17 cellular contexts compared by ENCODE assay signal in the genomic region with DNA sequence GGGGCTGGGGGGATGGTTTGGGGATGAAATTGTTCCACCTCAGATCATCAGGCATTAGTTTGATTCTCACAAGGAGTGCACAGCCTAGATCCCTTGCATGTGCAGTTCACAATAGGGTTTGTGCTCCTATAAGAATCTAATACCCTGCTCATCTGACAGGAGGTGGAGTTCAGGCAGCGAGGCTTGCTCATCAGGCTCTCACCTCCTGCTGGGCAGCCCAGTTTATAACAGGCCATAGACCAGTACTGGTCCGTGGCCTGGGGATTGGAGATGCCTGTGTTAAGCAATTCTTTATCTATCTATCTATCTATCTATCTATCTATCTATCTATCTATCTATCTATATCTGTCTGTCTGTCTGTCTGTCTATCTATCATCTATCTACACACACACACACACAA.
DNase-seq lines count a peak whose midpoint lies in the region; ATAC-seq and TF ChIP-seq lines count a peak whose summit lies in the region.
"Had no signal": no experiment of that assay in that cellular context is flagged by ENCODE, and none has a peak within 500 bp of the region (broad histone marks: within the 10 kb centered on the region; RNA-seq: fewer than 3 reads in every experiment).

No MANE protein-coding gene starts in this region.

- POLR2A ChIA-PET in SK-N-SH (lab: Yijun Ruan, JAX), result no interaction called here
- POLR2A ChIA-PET in CD4-positive, alpha-beta memory T cell (lab: Charles Lee; ENCODE audit: partially characterized antibody), result no interaction called here

- H3K4me1 ChIP-seq in SK-N-SH (ENCODE audit: control insufficient read depth in 1 of 2, insufficient read depth in 2 of 2, low read depth in 1 of 2, low read length in 1 of 2), result no peaks in the 10 kb centered on the region
- no peaks in the 10 kb centered on the region for H3K4me1 ChIP-seq in foreskin keratinocyte
- no peaks in the 10 kb centered on the region for H3K4me1 ChIP-seq in stomach
- no peaks in the 10 kb centered on the region for H3K4me1 ChIP-seq in CD4-positive, alpha-beta memory T cell (ENCODE audit: insufficient read depth, low read length)
- H3K4me1 ChIP-seq: BLaER1 treated with 17β-estradiol and CSF1 and Interleukin-3, amounts not matched to agents 10 nM and 100 nM had no signal

- no peaks in the 10 kb centered on the region for H3K79me2 ChIP-seq in SK-N-SH (ENCODE audit: insufficient read depth)

- no peaks in the 10 kb centered on the region for H4K20me1 ChIP-seq in SK-N-SH (ENCODE audit: insufficient read depth)
- H4K20me1 ChIP-seq: BLaER1 treated with 17β-estradiol and CSF1 and Interleukin-3, amounts not matched to agents 10 nM and 100 nM had no signal

- no peak overlapping the region for H2AFZ ChIP-seq in SK-N-SH (ENCODE audit: low read depth)
- H2AFZ ChIP-seq: GM23248 had no signal

- H3K27ac Mint-ChIP-seq in CD4-positive, alpha-beta memory T cell, result no peak overlapping the region
- H3K27ac Mint-ChIP-seq: B cell; CD8-positive, alpha-beta memory T cell had no signal

- peaks cover 0 to 2% of the 10 kb centered on the region in 2 donors for H3K27me3 Mint-ChIP-seq in CD4-positive, alpha-beta memory T cell
- H3K27me3 Mint-ChIP-seq: B cell had no signal

- H3K9me3 ChIP-seq in SK-N-SH, result no peaks in the 10 kb centered on the region
- H3K9me3 ChIP-seq in WERI-Rb-1 (ENCODE audit: severe bottlenecking), result no peaks in the 10 kb centered on the region
- no peaks in the 10 kb centered on the region for H3K9me3 ChIP-seq in stomach
- no peaks in the 10 kb centered on the region for H3K9me3 ChIP-seq in CD4-positive, alpha-beta memory T cell (ENCODE audit: control insufficient read depth in 1 of 2, low read length in 2 of 2)

- ATAC-seq in SK-N-SH treated with all-trans-retinoic acid at 6 μM for 48 hours, result no peak
- no peak for ATAC-seq in foreskin keratinocyte
- ATAC-seq: GM12878 had no signal

- CTCF ChIA-PET in SK-N-SH (lab: Yijun Ruan, JAX), result no interaction called here
- CTCF ChIA-PET in CD4-positive, alpha-beta memory T cell (lab: Charles Lee; ENCODE audit: partially characterized antibody), result no interaction called here

- no peak for TF ChIP-seq RAD21 in SK-N-SH (IDR thresholded peaks at IDR 0.05; ENCODE audit: low read length)

- H3K4me2 ChIP-seq in SK-N-SH, result no peak overlapping the region
- H3K4me2 ChIP-seq: BLaER1 treated with 17β-estradiol and CSF1 and Interleukin-3, amounts not matched to agents 10 nM and 100 nM had no signal

- peak; percentile 14; the same call in 1 of the 2 replicates for TF ChIP-seq CTCF in SK-N-SH (IDR thresholded peaks at IDR 0.05)
- no peak for TF ChIP-seq CTCF in WERI-Rb-1 (IDR thresholded peaks at IDR 0.05; ENCODE audit: low read depth, low read length)
- peak; percentile 11 for TF ChIP-seq CTCF in foreskin keratinocyte (conservative IDR thresholded peaks at IDR 0.05)
- TF ChIP-seq CTCF in stomach (IDR thresholded peaks at IDR 0.05), result no peak

- 33% methylated on average over 2 of the region's 2 CpGs for WGBS in SK-N-SH (ENCODE audit: low lambda C conversion rate)
- 59 to 76% (median 75%) methylated on average over 2 of the region's 2 CpGs for WGBS in stomach, 5 donors

- H3K27ac ChIP-seq in SK-N-SH (ENCODE audit: low read depth in 2 of 2, low read length in 1 of 2) (no peak overlapping the region), WERI-Rb-1 (no peak overlapping the region), foreskin keratinocyte (no peak overlapping the region), stomach (no peak overlapping the region)
- no peak overlapping the region for H3K27ac ChIP-seq in CD4-positive, alpha-beta memory T cell (ENCODE audit: low read depth, low read length)
- H3K27ac ChIP-seq: BLaER1 treated with 17β-estradiol and CSF1 and Interleukin-3, amounts not matched to agents 10 nM and 100 nM; GM23248 had no signal

- no peak for TF ChIP-seq EP300 in SK-N-SH (IDR thresholded peaks at IDR 0.05; ENCODE audit: borderline replicate concordance in 1 of 2, low read depth in 1 of 2, low read length in 1 of 2)
- TF ChIP-seq EP300 in stomach (IDR thresholded peaks at IDR 0.05), result no peak

- no peak overlapping the region for H3K4me3 ChIP-seq in SK-N-SH (ENCODE audit: low read depth in 2 of 2, low read length in 1 of 2)
- H3K4me3 ChIP-seq in WERI-Rb-1 (ENCODE audit: low read depth, low read length), result no peak overlapping the region
- H3K4me3 ChIP-seq in stomach, result no peak overlapping the region
- no peak overlapping the region for H3K4me3 ChIP-seq in CD4-positive, alpha-beta memory T cell (ENCODE audit: low read length in 2 of 2)
- H3K4me3 ChIP-seq: BLaER1 treated with 17β-estradiol and CSF1 and Interleukin-3, amounts not matched to agents 10 nM and 100 nM; GM12878; GM23248 had no signal

- no peak overlapping the region for H3K4me3 Mint-ChIP-seq in CD4-positive, alpha-beta memory T cell
- H3K4me3 Mint-ChIP-seq: B cell; CD8-positive, alpha-beta memory T cell had no signal

- no peak overlapping the region for H3K9ac ChIP-seq in SK-N-SH
- H3K9ac ChIP-seq: BLaER1 treated with 17β-estradiol and CSF1 and Interleukin-3, amounts not matched to agents 10 nM and 100 nM; GM23248 had no signal

- no peaks in the 10 kb centered on the region for H3K4me1 Mint-ChIP-seq in CD4-positive, alpha-beta memory T cell
- H3K4me1 Mint-ChIP-seq: B cell; CD8-positive, alpha-beta memory T cell had no signal

- no peaks in the 10 kb centered on the region for H3K27me3 ChIP-seq in SK-N-SH (ENCODE audit: insufficient read depth)
- H3K27me3 ChIP-seq in WERI-Rb-1 (ENCODE audit: insufficient read depth, low read depth, severe bottlenecking), result no peaks in the 10 kb centered on the region
- H3K27me3 ChIP-seq in foreskin keratinocyte, result peaks cover 2% of the 10 kb centered on the region
- H3K27me3 ChIP-seq in stomach, result no peaks in the 10 kb centered on the region
- H3K27me3 ChIP-seq in CD4-positive, alpha-beta memory T cell (ENCODE audit: insufficient read depth, low read length), result no peaks in the 10 kb centered on the region
- H3K27me3 ChIP-seq: BLaER1 treated with 17β-estradiol and CSF1 and Interleukin-3, amounts not matched to agents 10 nM and 100 nM had no signal

- TF ChIP-seq POLR2A in stomach (IDR thresholded peaks at IDR 0.05), result no peak

- no peaks in the 10 kb centered on the region for H3K9me2 ChIP-seq in SK-N-SH

- H3K36me3 ChIP-seq in SK-N-SH (replicated peaks in 1 of 2; ENCODE audit: control insufficient read depth in 1 of 2, insufficient read depth in 2 of 2, low read length in 1 of 2), result no peaks in the 10 kb centered on the region
- no peaks in the 10 kb centered on the region for H3K36me3 ChIP-seq in WERI-Rb-1
- H3K36me3 ChIP-seq in stomach, result no peaks in the 10 kb centered on the region
- H3K36me3 ChIP-seq in CD4-positive, alpha-beta memory T cell (ENCODE audit: insufficient read depth, low read length), result no peaks in the 10 kb centered on the region
- H3K36me3 ChIP-seq: BLaER1 treated with 17β-estradiol and CSF1 and Interleukin-3, amounts not matched to agents 10 nM and 100 nM had no signal

- H3F3A ChIP-seq in SK-N-SH (replicated peaks; ENCODE audit: insufficient read depth), result no peaks in the 10 kb centered on the region

- intact Hi-C loops in stomach (cut with DNase I; ENCODE audit: low total_unique reads), result no loop called here
- intact Hi-C loops in CD4-positive, alpha-beta memory T cell (cut with micrococcal nuclease), result no loop called here

- peaks cover 0 to 5% (median 0%) of the 10 kb centered on the region in 8 donors for H3K9me3 Mint-ChIP-seq in CD4-positive, alpha-beta memory T cell

- no peaks in the 10 kb centered on the region for H3K36me3 Mint-ChIP-seq in CD4-positive, alpha-beta memory T cell
- H3K36me3 Mint-ChIP-seq: CD8-positive, alpha-beta memory T cell had no signal

- DNase-seq in SK-N-SH (no peak), WERI-Rb-1 (peak; percentile 7), foreskin keratinocyte (no peak), stomach (no peak)
- DNase-seq in activated naive CD4-positive, alpha-beta T cell treated with anti-CD3 and anti-CD28 coated beads, Interleukin-2, amount 50 U/mL, for 16 hours, result no peak
- no peak for DNase-seq in CD4-positive, alpha-beta memory T cell
- DNase-seq: CD8-positive, alpha-beta memory T cell; COR-L47; DMS153; DND-41; EL; GM23248; HCEC 1CT had no signal

TF ChIP-seq in SK-N-SH, 30 proteins besides CTCF, POLR2A, EP300 and RAD21:
- no peak for TF ChIP-seq FOXM1 (IDR thresholded peaks at IDR 0.05; ENCODE audit: low read depth)
- no peak for TF ChIP-seq ELF1 (IDR thresholded peaks at IDR 0.05)
- TF ChIP-seq, protein P1, sequence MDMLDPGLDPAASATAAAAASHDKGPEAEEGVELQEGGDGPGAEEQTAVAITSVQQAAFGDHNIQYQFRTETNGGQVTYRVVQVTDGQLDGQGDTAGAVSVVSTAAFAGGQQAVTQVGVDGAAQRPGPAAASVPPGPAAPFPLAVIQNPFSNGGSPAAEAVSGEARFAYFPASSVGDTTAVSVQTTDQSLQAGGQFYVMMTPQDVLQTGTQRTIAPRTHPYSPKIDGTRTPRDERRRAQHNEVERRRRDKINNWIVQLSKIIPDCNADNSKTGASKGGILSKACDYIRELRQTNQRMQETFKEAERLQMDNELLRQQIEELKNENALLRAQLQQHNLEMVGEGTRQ (IDR thresholded peaks at IDR 0.05; ENCODE audit: borderline replicate concordance, low read depth, low read length), result no peak
- no peak for TF ChIP-seq YY1 (IDR thresholded peaks at IDR 0.05; ENCODE audit: low read depth)
- TF ChIP-seq FOXJ3 (CRISPR knock-in tag; IDR thresholded peaks at IDR 0.05), result no peak

TF ChIP-seq in SK-N-SH treated with all-trans-retinoic acid at 6 μM for 48 hours, 23 proteins besides CTCF, POLR2A, EP300 and RAD21:
- TF ChIP-seq ZC3H10 (CRISPR knock-in tag; IDR thresholded peaks at IDR 0.05) (no peak), PPARA (CRISPR knock-in tag; IDR thresholded peaks at IDR 0.05; ENCODE audit: borderline replicate concordance) (no peak), TOX (CRISPR knock-in tag; IDR thresholded peaks at IDR 0.05; ENCODE audit: borderline replicate concordance) (no peak), OSR1 (CRISPR knock-in tag; IDR thresholded peaks at IDR 0.05) (no peak), ZNF8 (CRISPR knock-in tag; IDR thresholded peaks at IDR 0.05) (no peak), GLIS3 (CRISPR knock-in tag; IDR thresholded peaks at IDR 0.05) (no peak)
- TF ChIP-seq, protein P2, sequence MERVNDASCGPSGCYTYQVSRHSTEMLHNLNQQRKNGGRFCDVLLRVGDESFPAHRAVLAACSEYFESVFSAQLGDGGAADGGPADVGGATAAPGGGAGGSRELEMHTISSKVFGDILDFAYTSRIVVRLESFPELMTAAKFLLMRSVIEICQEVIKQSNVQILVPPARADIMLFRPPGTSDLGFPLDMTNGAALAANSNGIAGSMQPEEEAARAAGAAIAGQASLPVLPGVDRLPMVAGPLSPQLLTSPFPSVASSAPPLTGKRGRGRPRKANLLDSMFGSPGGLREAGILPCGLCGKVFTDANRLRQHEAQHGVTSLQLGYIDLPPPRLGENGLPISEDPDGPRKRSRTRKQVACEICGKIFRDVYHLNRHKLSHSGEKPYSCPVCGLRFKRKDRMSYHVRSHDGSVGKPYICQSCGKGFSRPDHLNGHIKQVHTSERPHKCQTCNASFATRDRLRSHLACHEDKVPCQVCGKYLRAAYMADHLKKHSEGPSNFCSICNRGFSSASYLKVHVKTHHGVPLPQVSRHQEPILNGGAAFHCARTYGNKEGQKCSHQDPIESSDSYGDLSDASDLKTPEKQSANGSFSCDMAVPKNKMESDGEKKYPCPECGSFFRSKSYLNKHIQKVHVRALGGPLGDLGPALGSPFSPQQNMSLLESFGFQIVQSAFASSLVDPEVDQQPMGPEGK (CRISPR knock-in tag; IDR thresholded peaks at IDR 0.05; ENCODE audit: borderline replicate concordance), result no peak

Comparison
In these comparisons a context has a peak if more than half of its experiments do, and no peak if none do; other contexts are left out.
1. CTCF ChIP-seq: peak in SK-N-SH (single experiment) and foreskin keratinocyte (single experiment); none in WERI-Rb-1 (single experiment) and stomach (0 of 7).